24 cellular contexts compared by ENCODE assay signal in the genomic region with DNA sequence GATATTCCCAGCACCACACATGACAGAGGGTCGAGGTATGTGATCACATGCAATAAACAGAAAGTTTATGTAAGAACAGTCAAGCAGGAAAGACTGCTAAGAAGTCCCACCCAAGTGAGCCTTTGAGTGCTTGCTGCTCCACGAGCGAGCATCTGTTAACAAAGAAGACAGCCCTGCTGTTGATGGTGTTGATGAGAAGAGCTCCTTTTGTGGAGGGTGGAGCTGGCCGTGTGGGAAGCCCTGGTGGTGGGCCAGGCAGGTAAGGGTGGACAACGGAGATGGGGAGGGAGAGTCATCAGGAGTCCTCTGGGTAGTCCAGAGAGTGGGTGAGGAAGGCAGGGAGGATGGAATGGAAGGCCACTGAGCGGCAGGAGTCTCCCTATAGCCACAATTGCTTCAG.
"Had no signal": no experiment of that assay in that cellular context is flagged by ENCODE, and none has a peak within 500 bp of the region (broad histone marks: within the 10 kb centered on the region; RNA-seq: fewer than 3 reads in every experiment).

No MANE protein-coding gene starts in this region.

- ATAC-seq: effector memory CD8-positive, alpha-beta T cell; foreskin keratinocyte; gastroesophageal sphincter; heart left ventricle; left colon; left lobe of liver had no signal

- H3K4me2 ChIP-seq: hepatocyte had no signal

- H3K4me3 Mint-ChIP-seq: dendritic cell treated with granulocyte-macrophage colony-stimulating factor and Interleukin-4, amounts not matched to agents 40 ng/mL and 50 ng/mL, for 4 days; effector memory CD8-positive, alpha-beta T cell; immature natural killer cell; memory B cell had no signal

- H3K27ac ChIP-seq: colonic mucosa, esophagus muscularis mucosa, foreskin keratinocyte, gastroesophageal sphincter, heart left ventricle, hepatocyte, left ventricle myocardium inferior had no signal

- DNase-seq: cerebellar nuclear complex; colonic mucosa; cortex of kidney; effector CD8-positive, alpha-beta T cell; effector memory CD8-positive, alpha-beta T cell; foreskin keratinocyte; heart left ventricle; hypothalamus; immature natural killer cell; islet precursor cell; kidney; kidney glomerular epithelial cell; left colon; left ventricle myocardium inferior; mammary epithelial cell; mesendoderm; midbrain had no signal

- H3K27me3 Mint-ChIP-seq: dendritic cell treated with granulocyte-macrophage colony-stimulating factor and Interleukin-4, amounts not matched to agents 40 ng/mL and 50 ng/mL, for 4 days; effector memory CD8-positive, alpha-beta T cell; memory B cell had no signal

- H3K4me1 Mint-ChIP-seq: immature natural killer cell had no signal

- H3K9me3 Mint-ChIP-seq: dendritic cell treated with granulocyte-macrophage colony-stimulating factor and Interleukin-4, amounts not matched to agents 40 ng/mL and 50 ng/mL, for 4 days had no signal

- H3K27ac Mint-ChIP-seq: dendritic cell treated with granulocyte-macrophage colony-stimulating factor and Interleukin-4, amounts not matched to agents 40 ng/mL and 50 ng/mL, for 4 days; effector memory CD8-positive, alpha-beta T cell; immature natural killer cell; memory B cell had no signal

- H3K4me3 ChIP-seq: colonic mucosa, esophagus muscularis mucosa, gastroesophageal sphincter, heart left ventricle, hepatocyte, left ventricle myocardium inferior, lung had no signal

- H3K79me2 ChIP-seq: hepatocyte had no signal

- H2AFZ ChIP-seq: hepatocyte had no signal

- H3K36me3 ChIP-seq: colonic mucosa, esophagus muscularis mucosa, gastroesophageal sphincter, heart left ventricle, left ventricle myocardium inferior had no signal

- H3K27me3 ChIP-seq: colonic mucosa, foreskin keratinocyte had no signal

- H3K9me3 ChIP-seq: colonic mucosa, esophagus muscularis mucosa, gastroesophageal sphincter, heart left ventricle, left ventricle myocardium inferior had no signal

- H3K36me3 Mint-ChIP-seq: immature natural killer cell had no signal

- H3K4me1 ChIP-seq: colonic mucosa, esophagus muscularis mucosa, foreskin keratinocyte, gastroesophageal sphincter, heart left ventricle, left ventricle myocardium inferior had no signal
